Comparison of ENCODE assay signal across 2 cellular contexts in the genomic region with DNA sequence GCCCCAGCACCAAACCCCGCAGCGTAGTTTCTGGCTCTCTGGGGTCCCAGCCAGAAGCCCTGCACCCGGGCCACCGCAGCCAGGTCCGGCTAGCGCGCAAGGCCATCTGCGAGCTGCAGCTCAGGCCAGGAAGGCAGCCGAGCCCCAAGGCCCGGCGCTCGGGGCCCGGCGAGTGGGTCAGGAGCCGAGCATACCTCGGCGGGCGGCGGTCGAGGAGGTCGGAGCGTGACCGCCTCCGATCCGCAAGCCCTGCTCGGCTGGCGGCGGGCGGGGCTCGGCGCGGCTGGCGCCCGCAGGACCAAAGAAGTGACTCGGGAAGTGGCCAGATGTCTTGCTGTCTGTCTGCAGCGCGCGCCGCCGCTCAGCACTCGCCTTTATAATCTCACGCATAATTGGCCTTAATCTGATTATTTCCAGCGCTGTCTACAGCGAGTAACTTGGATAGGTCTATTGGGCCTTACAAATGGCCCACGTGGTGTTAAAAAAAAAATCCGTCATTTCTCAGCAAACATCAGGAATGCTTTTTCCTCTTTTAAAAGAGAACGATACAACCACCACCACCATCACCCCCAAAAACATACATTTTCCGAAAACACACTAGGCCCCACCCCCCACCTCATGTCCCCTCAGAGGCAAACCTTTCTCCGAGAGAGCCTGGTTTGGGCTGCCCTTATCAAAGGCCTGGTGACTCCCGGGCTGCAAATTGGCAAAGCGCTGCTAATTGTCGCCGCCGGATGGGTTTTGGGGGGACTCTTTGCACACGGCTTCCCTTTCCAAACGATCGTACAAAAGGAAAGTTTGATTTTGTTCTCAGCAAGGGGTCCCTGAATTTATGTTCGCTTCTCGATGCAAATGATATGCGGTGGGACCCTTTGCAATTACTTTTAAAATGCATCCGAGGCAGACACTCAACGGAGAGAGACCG.
TF ChIP-seq lines count a peak whose summit lies in the region.

DRGX (minus strand) TSS at position 349 of the 925 bp plus-strand sequence. CDS start 649 bp downstream, outside the sequence.

TF ChIP-seq in H1, 55 proteins besides CTCF, POLR2A, EP300 and RAD21:
- TF ChIP-seq EZH2 (IDR thresholded peaks at IDR 0.05; ENCODE audit: low read depth, low read length, severe bottlenecking) (peak; percentile 81), ZNF274 (IDR thresholded peaks at IDR 0.05; ENCODE audit: borderline replicate concordance, extremely low read depth, low read length) (no peak), KDM4A (IDR thresholded peaks at IDR 0.05; ENCODE audit: low read depth, low read length, severe bottlenecking) (peak; percentile 11), FOSL1 (IDR thresholded peaks at IDR 0.05; ENCODE audit: insufficient read depth, low read depth, low read length) (no peak), GABPA (IDR thresholded peaks at IDR 0.05; ENCODE audit: borderline replicate concordance, insufficient read depth, low read length) (0 out of 2 replicates have a peak, but pooled peaks have one; percentile 28), RNF2 (IDR thresholded peaks at IDR 0.05; ENCODE audit: borderline replicate concordance, low read depth, low read length, missing control alignments, poor library complexity, severe bottlenecking) (peak; percentile 89), CBX8 (IDR thresholded peaks at IDR 0.05; ENCODE audit: borderline replicate concordance, low read depth, low read length) (peak; percentile 83; the same call in 1 of the 2 replicates), SUZ12 (IDR thresholded peaks at IDR 0.05; ENCODE audit: low read length) (peak; percentile 56; the same call in 1 of the 2 replicates)
- TF ChIP-seq, protein P1, sequence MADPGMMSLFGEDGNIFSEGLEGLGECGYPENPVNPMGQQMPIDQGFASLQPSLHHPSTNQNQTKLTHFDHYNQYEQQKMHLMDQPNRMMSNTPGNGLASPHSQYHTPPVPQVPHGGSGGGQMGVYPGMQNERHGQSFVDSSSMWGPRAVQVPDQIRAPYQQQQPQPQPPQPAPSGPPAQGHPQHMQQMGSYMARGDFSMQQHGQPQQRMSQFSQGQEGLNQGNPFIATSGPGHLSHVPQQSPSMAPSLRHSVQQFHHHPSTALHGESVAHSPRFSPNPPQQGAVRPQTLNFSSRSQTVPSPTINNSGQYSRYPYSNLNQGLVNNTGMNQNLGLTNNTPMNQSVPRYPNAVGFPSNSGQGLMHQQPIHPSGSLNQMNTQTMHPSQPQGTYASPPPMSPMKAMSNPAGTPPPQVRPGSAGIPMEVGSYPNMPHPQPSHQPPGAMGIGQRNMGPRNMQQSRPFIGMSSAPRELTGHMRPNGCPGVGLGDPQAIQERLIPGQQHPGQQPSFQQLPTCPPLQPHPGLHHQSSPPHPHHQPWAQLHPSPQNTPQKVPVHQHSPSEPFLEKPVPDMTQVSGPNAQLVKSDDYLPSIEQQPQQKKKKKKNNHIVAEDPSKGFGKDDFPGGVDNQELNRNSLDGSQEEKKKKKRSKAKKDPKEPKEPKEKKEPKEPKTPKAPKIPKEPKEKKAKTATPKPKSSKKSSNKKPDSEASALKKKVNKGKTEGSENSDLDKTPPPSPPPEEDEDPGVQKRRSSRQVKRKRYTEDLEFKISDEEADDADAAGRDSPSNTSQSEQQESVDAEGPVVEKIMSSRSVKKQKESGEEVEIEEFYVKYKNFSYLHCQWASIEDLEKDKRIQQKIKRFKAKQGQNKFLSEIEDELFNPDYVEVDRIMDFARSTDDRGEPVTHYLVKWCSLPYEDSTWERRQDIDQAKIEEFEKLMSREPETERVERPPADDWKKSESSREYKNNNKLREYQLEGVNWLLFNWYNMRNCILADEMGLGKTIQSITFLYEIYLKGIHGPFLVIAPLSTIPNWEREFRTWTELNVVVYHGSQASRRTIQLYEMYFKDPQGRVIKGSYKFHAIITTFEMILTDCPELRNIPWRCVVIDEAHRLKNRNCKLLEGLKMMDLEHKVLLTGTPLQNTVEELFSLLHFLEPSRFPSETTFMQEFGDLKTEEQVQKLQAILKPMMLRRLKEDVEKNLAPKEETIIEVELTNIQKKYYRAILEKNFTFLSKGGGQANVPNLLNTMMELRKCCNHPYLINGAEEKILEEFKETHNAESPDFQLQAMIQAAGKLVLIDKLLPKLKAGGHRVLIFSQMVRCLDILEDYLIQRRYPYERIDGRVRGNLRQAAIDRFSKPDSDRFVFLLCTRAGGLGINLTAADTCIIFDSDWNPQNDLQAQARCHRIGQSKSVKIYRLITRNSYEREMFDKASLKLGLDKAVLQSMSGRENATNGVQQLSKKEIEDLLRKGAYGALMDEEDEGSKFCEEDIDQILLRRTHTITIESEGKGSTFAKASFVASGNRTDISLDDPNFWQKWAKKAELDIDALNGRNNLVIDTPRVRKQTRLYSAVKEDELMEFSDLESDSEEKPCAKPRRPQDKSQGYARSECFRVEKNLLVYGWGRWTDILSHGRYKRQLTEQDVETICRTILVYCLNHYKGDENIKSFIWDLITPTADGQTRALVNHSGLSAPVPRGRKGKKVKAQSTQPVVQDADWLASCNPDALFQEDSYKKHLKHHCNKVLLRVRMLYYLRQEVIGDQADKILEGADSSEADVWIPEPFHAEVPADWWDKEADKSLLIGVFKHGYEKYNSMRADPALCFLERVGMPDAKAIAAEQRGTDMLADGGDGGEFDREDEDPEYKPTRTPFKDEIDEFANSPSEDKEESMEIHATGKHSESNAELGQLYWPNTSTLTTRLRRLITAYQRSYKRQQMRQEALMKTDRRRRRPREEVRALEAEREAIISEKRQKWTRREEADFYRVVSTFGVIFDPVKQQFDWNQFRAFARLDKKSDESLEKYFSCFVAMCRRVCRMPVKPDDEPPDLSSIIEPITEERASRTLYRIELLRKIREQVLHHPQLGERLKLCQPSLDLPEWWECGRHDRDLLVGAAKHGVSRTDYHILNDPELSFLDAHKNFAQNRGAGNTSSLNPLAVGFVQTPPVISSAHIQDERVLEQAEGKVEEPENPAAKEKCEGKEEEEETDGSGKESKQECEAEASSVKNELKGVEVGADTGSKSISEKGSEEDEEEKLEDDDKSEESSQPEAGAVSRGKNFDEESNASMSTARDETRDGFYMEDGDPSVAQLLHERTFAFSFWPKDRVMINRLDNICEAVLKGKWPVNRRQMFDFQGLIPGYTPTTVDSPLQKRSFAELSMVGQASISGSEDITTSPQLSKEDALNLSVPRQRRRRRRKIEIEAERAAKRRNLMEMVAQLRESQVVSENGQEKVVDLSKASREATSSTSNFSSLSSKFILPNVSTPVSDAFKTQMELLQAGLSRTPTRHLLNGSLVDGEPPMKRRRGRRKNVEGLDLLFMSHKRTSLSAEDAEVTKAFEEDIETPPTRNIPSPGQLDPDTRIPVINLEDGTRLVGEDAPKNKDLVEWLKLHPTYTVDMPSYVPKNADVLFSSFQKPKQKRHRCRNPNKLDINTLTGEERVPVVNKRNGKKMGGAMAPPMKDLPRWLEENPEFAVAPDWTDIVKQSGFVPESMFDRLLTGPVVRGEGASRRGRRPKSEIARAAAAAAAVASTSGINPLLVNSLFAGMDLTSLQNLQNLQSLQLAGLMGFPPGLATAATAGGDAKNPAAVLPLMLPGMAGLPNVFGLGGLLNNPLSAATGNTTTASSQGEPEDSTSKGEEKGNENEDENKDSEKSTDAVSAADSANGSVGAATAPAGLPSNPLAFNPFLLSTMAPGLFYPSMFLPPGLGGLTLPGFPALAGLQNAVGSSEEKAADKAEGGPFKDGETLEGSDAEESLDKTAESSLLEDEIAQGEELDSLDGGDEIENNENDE (IDR thresholded peaks at IDR 0.05; ENCODE audit: insufficient replicate concordance, low read length): no peak

TF ChIP-seq in GM12891, 5 proteins besides CTCF, POLR2A, EP300 and RAD21:
- TF ChIP-seq POU2F2 (IDR thresholded peaks at IDR 0.05; ENCODE audit: low read depth, low read length): no peak
- no peak for TF ChIP-seq POLR2AphosphoS5 (IDR thresholded peaks at IDR 0.05; ENCODE audit: low read depth, low read length)
- no peak for TF ChIP-seq SPI1 (IDR thresholded peaks at IDR 0.05; ENCODE audit: low read depth, low read length)
- no peak for TF ChIP-seq TAF1 (IDR thresholded peaks at IDR 0.05; ENCODE audit: low read depth, low read length)
- no peak for TF ChIP-seq PAX5 (IDR thresholded peaks at IDR 0.05; ENCODE audit: insufficient read depth, low read length, severe bottlenecking)
